ENCODE assay signal across 15 cellular contexts in the genomic region with DNA sequence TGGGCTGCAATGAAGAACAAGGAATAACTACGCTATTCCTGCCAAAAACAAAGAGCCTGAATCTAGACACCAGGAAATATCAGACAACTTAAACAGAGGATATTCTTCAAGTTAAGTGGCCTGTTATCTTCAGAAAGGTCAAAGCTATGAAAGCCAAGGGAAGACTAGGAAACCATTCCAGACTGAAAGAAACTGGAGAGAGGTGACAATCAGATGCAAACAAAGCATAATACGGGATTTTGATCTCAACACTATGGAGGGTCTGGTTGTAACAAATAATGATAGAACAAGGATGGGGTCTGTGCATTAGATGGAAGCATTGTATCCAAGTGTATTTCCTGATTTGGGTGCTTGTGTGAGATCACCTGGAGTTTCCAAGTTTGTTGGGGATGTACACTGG. TPM values are rescaled to one million over a fixed set of nuclear protein-coding genes. Genes with fewer than 3 reads are reported as not detected.
A peak's percentile ranks its signal among the peaks of the same experiment; 100 is the strongest.
DNase-seq lines count a peak whose midpoint lies in the region; ATAC-seq and TF ChIP-seq lines count a peak whose summit lies in the region.
"Had no signal": no experiment of that assay in that cellular context is flagged by ENCODE, and none has a peak within 500 bp of the region (broad histone marks: within the 10 kb centered on the region; RNA-seq: fewer than 3 reads in every experiment).

No MANE protein-coding gene starts in this region.

- no peak overlapping the region for H2BK5ac ChIP-seq in trophoblast cell (ENCODE audit: low read depth, low read length, poor library complexity)

- H3K27me3 Mint-ChIP-seq in activated T-cell treated with anti-CD3 and anti-CD28 coated beads, Interleukin-2, amount 50 U/mL, for 4 hours (ENCODE audit: low read depth) = no peaks in the 10 kb centered on the region
- H3K27me3 Mint-ChIP-seq: T-helper 17 cell had no signal

- H3K9me2 ChIP-seq in MM.1S (replicated peaks; ENCODE audit: insufficient read depth, low read length) = no peaks in the 10 kb centered on the region

- H3K4me3 ChIP-seq in MM.1S (ENCODE audit: low read length) (no peak overlapping the region), adipocyte (ENCODE audit: low read length) (peak overlapping the region; percentile 20), trophoblast cell (ENCODE audit: low read depth, low read length) (no peak overlapping the region), dorsolateral prefrontal cortex (peak overlapping the region in 9 of 59 donors; percentile 2 to 95 (median 16))
- H3K4me3 ChIP-seq: mucosa of descending colon, psoas muscle had no signal

- H3K36me3 ChIP-seq in MM.1S (replicated peaks; ENCODE audit: insufficient read depth, low read length) = peaks cover 10% of the 10 kb centered on the region; the same call in 1 of the 2 replicates
- H3K36me3 ChIP-seq in adipocyte (ENCODE audit: control insufficient read depth, insufficient read depth, low read length, severe bottlenecking) = peaks cover 26% of the 10 kb centered on the region
- peaks cover 9% of the 10 kb centered on the region in 2 experiments for H3K36me3 ChIP-seq in trophoblast cell (ENCODE audit: control insufficient read depth in 1 of 2, insufficient read depth in 2 of 2, low read length in 2 of 2)

- TF ChIP-seq CTCF in MM.1S (IDR thresholded peaks at IDR 0.05; ENCODE audit: low read length) = no peak
- no peak for TF ChIP-seq CTCF in dorsolateral prefrontal cortex (IDR thresholded peaks at IDR 0.05 in 54 of 56, conservative IDR thresholded peaks at IDR 0.05 in 2 of 56; ENCODE audit: low read depth in 1 of 56, partially characterized antibody in 56 of 56)

- H3K4me2 ChIP-seq in MM.1S (ENCODE audit: low read depth, low read length) (peak overlapping the region; percentile 17), trophoblast cell (ENCODE audit: low read length) (no peak overlapping the region)

- H3K4ac ChIP-seq in trophoblast cell (ENCODE audit: low read depth, low read length) = peak overlapping the region; percentile 91

- intact Hi-C loops in dorsolateral prefrontal cortex (cut with DNase I) = no loop called here

- peak overlapping the region; percentile 63 for H3K4me3 Mint-ChIP-seq in activated T-cell treated with anti-CD3 and anti-CD28 coated beads, Interleukin-2, amount 50 U/mL, for 4 hours
- H3K4me3 Mint-ChIP-seq: T-helper 17 cell had no signal

- DNase-seq in activated T-cell treated with anti-CD3 and anti-CD28 coated beads, Interleukin-2, amount 50 U/mL, for 4 hours = no peak
- DNase-seq in activated T-cell treated with anti-CD3 and anti-CD28 coated beads, Interleukin-2, amount 50 U/mL, for 48 hours = no peak
- no peak for DNase-seq in MM.1S
- DNase-seq in adipocyte (ENCODE audit: low read depth) = no peak
- DNase-seq in trophoblast cell = no peak
- no peak for DNase-seq in effector CD8-positive, alpha-beta T cell (lab: John Stamatoyannopoulos, UW)
- no peak for DNase-seq in dorsolateral prefrontal cortex
- no peak for DNase-seq in DMS 273 treated with DMSO at 0.1 percent for 48 hours (lab: John Stamatoyannopoulos, UW)
- DNase-seq: DMS53; mucosa of descending colon; NCI-H1436; psoas muscle; RPMI8226; stimulated activated CD4-positive, alpha-beta T cell treated with anti-CD3 and anti-CD28 coated beads, Interleukin-15, amount 100 ng/mL, for 24 hours; T-helper 17 cell had no signal

- WGBS in trophoblast cell (ENCODE audit: extremely low coverage, insufficient coverage, insufficient read length) = no CpG with 5 or more reads among the region's 2 CpGs

- H3K14ac ChIP-seq in trophoblast cell (ENCODE audit: low read length) = no peak overlapping the region

- H4K91ac ChIP-seq in trophoblast cell (ENCODE audit: low read depth, low read length) = no peak overlapping the region

- peaks cover 6% of the 10 kb centered on the region; the same call in 1 of the 2 replicates for H4K20me1 ChIP-seq in MM.1S (ENCODE audit: insufficient read depth, low read length)

- H3K79me2 ChIP-seq in MM.1S (ENCODE audit: low read length) (peaks cover 76% of the 10 kb centered on the region), trophoblast cell (ENCODE audit: control insufficient read depth, insufficient read depth, low read length, poor library complexity) (peaks cover 5% of the 10 kb centered on the region)

- peaks cover 31% of the 10 kb centered on the region for H3K4me1 Mint-ChIP-seq in activated T-cell treated with anti-CD3 and anti-CD28 coated beads, Interleukin-2, amount 50 U/mL, for 4 hours (ENCODE audit: low read depth)

- H4K8ac ChIP-seq in trophoblast cell (ENCODE audit: low read depth, low read length) = no peak overlapping the region

- H2BK120ac ChIP-seq in trophoblast cell (ENCODE audit: insufficient read depth, low read length, poor library complexity) = no peak overlapping the region

- H3F3A ChIP-seq in MM.1S (ENCODE audit: insufficient read depth, low read length) = peaks cover 12% of the 10 kb centered on the region; the same call in 1 of the 2 replicates

- H3K23ac ChIP-seq in trophoblast cell (ENCODE audit: low read length) = no peak overlapping the region

- H3K4me1 ChIP-seq in MM.1S (ENCODE audit: low read length) (peaks cover 13% of the 10 kb centered on the region), adipocyte (ENCODE audit: control insufficient read depth, insufficient read depth, low read length) (peaks cover 15% of the 10 kb centered on the region), trophoblast cell (ENCODE audit: control insufficient read depth in 1 of 2, insufficient read depth in 2 of 2, low read length in 2 of 2) (no peaks in the 10 kb centered on the region)

- H3K9ac ChIP-seq in MM.1S (ENCODE audit: low read length) (no peak overlapping the region), adipocyte (ENCODE audit: low read length) (no peak overlapping the region), trophoblast cell (ENCODE audit: low read length) (no peak overlapping the region)

- no peak overlapping the region for H2AK5ac ChIP-seq in trophoblast cell (ENCODE audit: low read length)

- no peaks in the 10 kb centered on the region for H3K27me3 ChIP-seq in MM.1S (replicated peaks; ENCODE audit: insufficient read depth, low read length)
- H3K27me3 ChIP-seq in adipocyte (replicated peaks; ENCODE audit: control insufficient read depth, insufficient read depth, low read length) = no peaks in the 10 kb centered on the region
- no peaks in the 10 kb centered on the region for H3K27me3 ChIP-seq in trophoblast cell (ENCODE audit: insufficient read depth, low read length)
- no peaks in the 10 kb centered on the region for H3K27me3 ChIP-seq in dorsolateral prefrontal cortex

- H3K79me1 ChIP-seq in trophoblast cell (ENCODE audit: low read length) = peaks cover 4% of the 10 kb centered on the region

- no peaks in the 10 kb centered on the region for H3K9me3 ChIP-seq in MM.1S (replicated peaks; ENCODE audit: insufficient read depth, low read length)
- no peaks in the 10 kb centered on the region for H3K9me3 ChIP-seq in adipocyte (ENCODE audit: control insufficient read depth, low read length)
- H3K9me3 ChIP-seq in trophoblast cell (ENCODE audit: insufficient read depth, low read depth, low read length) = no peaks in the 10 kb centered on the region
- H3K9me3 ChIP-seq: mucosa of descending colon, psoas muscle had no signal

- no peaks in the 10 kb centered on the region for H3K9me3 Mint-ChIP-seq in activated T-cell treated with anti-CD3 and anti-CD28 coated beads, Interleukin-2, amount 50 U/mL, for 4 hours

- H3K18ac ChIP-seq in trophoblast cell (ENCODE audit: low read length) = no peak overlapping the region

- no peak overlapping the region for H4K12ac ChIP-seq in trophoblast cell (ENCODE audit: low read depth, low read length)

- no peak overlapping the region for H2BK12ac ChIP-seq in trophoblast cell (ENCODE audit: low read length)

- H2AFZ ChIP-seq in MM.1S (ENCODE audit: low read length) = no peak overlapping the region
- no peak overlapping the region for H2AFZ ChIP-seq in trophoblast cell (ENCODE audit: insufficient read depth, low read length, poor library complexity)

- H3K36me3 Mint-ChIP-seq in activated T-cell treated with anti-CD3 and anti-CD28 coated beads, Interleukin-2, amount 50 U/mL, for 4 hours (ENCODE audit: insufficient read depth) = peaks cover 13% of the 10 kb centered on the region

- H3K27ac ChIP-seq in MM.1S (ENCODE audit: low read length) (no peak overlapping the region), trophoblast cell (ENCODE audit: low read depth, low read length) (no peak overlapping the region), dorsolateral prefrontal cortex (no peak overlapping the region)
- H3K27ac ChIP-seq: psoas muscle had no signal

- ATAC-seq in activated T-cell treated with anti-CD3 and anti-CD28 coated beads, Interleukin-2, amount 50 U/mL, for 4 hours = no peak
- ATAC-seq: mucosa of descending colon, psoas muscle, T-helper 17 cell had no signal

RNA-seq across cellular contexts. Expression of a gene that starts 2.7 kb away (rescaled TPM):
- total RNA-seq in activated T-cell treated with anti-CD3 and anti-CD28 coated beads, Interleukin-2, amount 50 U/mL, for 4 hours = 100 to 1,000 TPM; 187 to 217 (median 208) TPM
- polyA plus RNA-seq in trophoblast cell (2013) = 99.4 and 103 TPM in 2 replicates
- total RNA-seq in dorsolateral prefrontal cortex = 100 to 1,000 TPM in 4 of 120 experiments, 10 to 100 TPM in 116; 58.4 to 112 (median 86.0) TPM

RNA-seq across cellular contexts. Expression of a gene that starts 45.9 kb away (rescaled TPM):
- 10 to 100 TPM; 25.5 to 29.4 (median 28.2) TPM for total RNA-seq in activated T-cell treated with anti-CD3 and anti-CD28 coated beads, Interleukin-2, amount 50 U/mL, for 4 hours
- polyA plus RNA-seq in trophoblast cell (2013) = 18.5 and 19.6 TPM in 2 replicates
- 10 to 100 TPM; 12.4 to 30.8 (median 19.7) TPM for total RNA-seq in dorsolateral prefrontal cortex

RNA-seq across cellular contexts. Expression of a gene that starts 50.3 kb away (rescaled TPM):
- total RNA-seq in activated T-cell treated with anti-CD3 and anti-CD28 coated beads, Interleukin-2, amount 50 U/mL, for 4 hours = 10 to 100 TPM; 60.6 to 65.7 (median 63.0) TPM
- polyA plus RNA-seq in trophoblast cell (2013) = 45.8 and 46.1 TPM in 2 replicates
- 10 to 100 TPM; 32.2 to 52.0 (median 43.6) TPM for total RNA-seq in dorsolateral prefrontal cortex
